In the genomic region with DNA sequence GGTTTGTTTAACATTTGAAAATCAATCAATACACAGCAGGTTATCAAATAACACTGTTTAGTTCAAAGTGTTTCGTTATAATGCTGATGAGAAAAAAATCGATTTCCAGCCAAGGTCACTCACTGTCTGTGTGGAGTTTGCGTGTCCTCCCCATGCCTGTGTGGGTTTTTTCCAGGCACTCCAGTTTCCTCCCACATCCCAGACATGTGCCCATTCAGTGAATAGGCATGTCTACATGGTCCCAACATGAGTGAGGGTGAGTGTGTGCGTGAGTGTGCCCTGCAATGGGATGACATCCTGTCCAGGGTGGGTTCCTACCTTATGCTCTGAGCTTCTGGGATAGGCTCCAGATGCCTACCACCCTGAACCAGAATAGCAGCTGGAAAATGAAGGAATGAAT, we compare ENCODE assay signal across 25 cellular contexts. TPM values are rescaled to one million over a fixed set of nuclear protein-coding genes. Genes with fewer than 3 reads are reported as not detected.
DNase-seq lines count a peak whose midpoint lies in the region; ATAC-seq, FAIRE-seq and TF ChIP-seq lines count a peak whose summit lies in the region.
"Had no signal": no experiment of that assay in that cellular context is flagged by ENCODE, and none has a peak within 500 bp of the region (broad histone marks: within the 10 kb centered on the region; RNA-seq: fewer than 3 reads in every experiment).

No MANE protein-coding gene starts in this region.

- no peak overlapping the region for H4K8ac ChIP-seq in IMR-90 (ENCODE audit: low read depth in 2 of 2, low read length in 2 of 2)

- in situ Hi-C loops in IMR-90 (cut with MboI; ENCODE audit: low sequenced_read_pairs): no loop called here

- no peak for DNase-seq in A549 (ENCODE audit: low read depth in 1 of 2, low spot score in 1 of 2)
- DNase-seq in IMR-90: no peak
- no peak for DNase-seq in left colon
- DNase-seq in right lobe of liver: no peak
- DNase-seq in NAMALWA (ENCODE audit: low spot score): no peak
- DNase-seq: CD4-positive, alpha-beta memory T cell; DMS153; DMS79; GDM1; H7; HFFc6; KBM-7 had no signal

- H2AFZ ChIP-seq in IMR-90 (replicated peaks; ENCODE audit: low read length, poor library complexity): peak overlapping the region; percentile 53
- H2AFZ ChIP-seq: GM23338 had no signal

- H2BK20ac ChIP-seq in IMR-90 (ENCODE audit: low read depth, low read length): no peak overlapping the region

- H4K5ac ChIP-seq in IMR-90 (ENCODE audit: low read depth, low read length): no peak overlapping the region

- H4K91ac ChIP-seq in IMR-90 (ENCODE audit: insufficient read depth, low read depth, low read length): no peak overlapping the region

- H3K4me1 ChIP-seq in A549: no peaks in the 10 kb centered on the region
- H3K4me1 ChIP-seq in IMR-90 (ENCODE audit: control insufficient read depth, insufficient read depth, low read length): no peaks in the 10 kb centered on the region
- H3K4me1 ChIP-seq in right lobe of liver: peaks cover 0 to 14% (median 6%) of the 10 kb centered on the region in 4 donors
- H3K4me1 ChIP-seq: BLaER1 had no signal

- no peak overlapping the region for H3K56ac ChIP-seq in IMR-90 (ENCODE audit: extremely low read depth, insufficient read depth, low read length)

- FAIRE-seq in A549 (lab: Jason Lieb, UNC): peak; percentile 43

- 78% methylated on average over 4 of the region's 4 CpGs for WGBS in A549 (ENCODE audit: missing lambda C conversion rate)
- no CpG with 5 or more reads among the region's 4 CpGs for WGBS in IMR-90 (ENCODE audit: extremely low coverage in 2 of 2, insufficient read length in 1 of 2), 2 experiments
- WGBS in right lobe of liver (ENCODE audit: insufficient coverage, low coverage, low lambda C conversion rate, missing lambda C conversion rate): 27% methylated on average over 4 of the region's 4 CpGs

- no peak overlapping the region for H2BK120ac ChIP-seq in IMR-90 (ENCODE audit: low read depth, low read length)

- no peaks in the 10 kb centered on the region for H3K79me1 ChIP-seq in IMR-90 (ENCODE audit: low read depth in 1 of 2, low read length in 2 of 2)

- no peak overlapping the region for H2BK5ac ChIP-seq in IMR-90 (ENCODE audit: low read depth, low read length, poor library complexity, severe bottlenecking)

- intact Hi-C loops in IMR-90 (cut with micrococcal nuclease) (no loop called here), left colon (cut with DNase I, micrococcal nuclease) (no loop called here), right lobe of liver (cut with DNase I) (no loop called here)

- no TSS peak for BruUV-seq in IMR-90 (replicated peaks; lab: Mats Ljungman, UMichigan)

- peaks cover 3% of the 10 kb centered on the region; the same call in 1 of the 2 replicates for H3K9me1 ChIP-seq in IMR-90 (ENCODE audit: insufficient read depth, low read length)

- TF ChIP-seq EP300 in A549 (IDR thresholded peaks at IDR 0.05): no peak

- no peak overlapping the region for H2BK15ac ChIP-seq in IMR-90 (ENCODE audit: low read depth, low read length)

- dilution Hi-C loops in IMR-90 (cut with HindIII; ENCODE audit: low sequenced_read_pairs, unreplicated experiment): no loop called here

- no peak for TF ChIP-seq CTCF in A549 (IDR thresholded peaks at IDR 0.05)
- no peak for TF ChIP-seq CTCF in IMR-90 (conservative IDR thresholded peaks at IDR 0.05; ENCODE audit: low read depth, low read length)
- no peak for TF ChIP-seq CTCF in right lobe of liver (IDR thresholded peaks at IDR 0.05)

- ATAC-seq in A549 (no peak), IMR-90 (ENCODE audit: low read depth) (no peak), left colon (peak; percentile 79), right lobe of liver (peak; percentile 73 to 87 (median 79)), GM19397 (IDR thresholded peaks at IDR 0.05; ENCODE audit: unreplicated experiment) (no peak), GM18519 (IDR thresholded peaks at IDR 0.05; ENCODE audit: low FRiP score, unreplicated experiment) (no peak), HG02763 (IDR thresholded peaks at IDR 0.05; ENCODE audit: unreplicated experiment) (no peak)
- ATAC-seq: GM23338, HCT116 had no signal

- TF ChIP-seq RAD21 in A549 (conservative IDR thresholded peaks at IDR 0.05 in 1 of 2, IDR thresholded peaks at IDR 0.05 in 1 of 2): no peak
- TF ChIP-seq RAD21 in IMR-90 (IDR thresholded peaks at IDR 0.05; ENCODE audit: low read length): no peak

- H3K4ac ChIP-seq in IMR-90 (ENCODE audit: low read depth, low read length): no peak overlapping the region

- H3K36me3 ChIP-seq in IMR-90 (ENCODE audit: control insufficient read depth, insufficient read depth, low read length) (no peaks in the 10 kb centered on the region), right lobe of liver (no peaks in the 10 kb centered on the region)
- H3K36me3 ChIP-seq: BLaER1 had no signal

- 0 out of 2 replicates have a peak overlapping the region, but pooled peaks have one; percentile 11 for H3K23ac ChIP-seq in IMR-90 (ENCODE audit: low read depth, low read length)

- no peaks in the 10 kb centered on the region for H4K20me1 ChIP-seq in IMR-90 (ENCODE audit: insufficient read depth, low read length)
- H4K20me1 ChIP-seq: BLaER1 had no signal

- no peak overlapping the region for H3K14ac ChIP-seq in IMR-90 (replicated peaks; ENCODE audit: low read depth, low read length)

- H3K18ac ChIP-seq in IMR-90 (ENCODE audit: low read depth, low read length): no peak overlapping the region

- H3K4me2 ChIP-seq in A549 (no peak overlapping the region), IMR-90 (ENCODE audit: low read depth, low read length) (no peak overlapping the region)
- H3K4me2 ChIP-seq: BLaER1, GM23338 had no signal

- no peaks in the 10 kb centered on the region for H3K27me3 ChIP-seq in IMR-90 (ENCODE audit: control insufficient read depth, insufficient read depth, low read length)
- H3K27me3 ChIP-seq in right lobe of liver: no peaks in the 10 kb centered on the region
- H3K27me3 ChIP-seq: BLaER1 had no signal

- H3K27ac ChIP-seq in A549 (0 out of 6 replicates have a peak overlapping the region, but pooled peaks of 1 of the 2 experiments have one; percentile 28), IMR-90 (ENCODE audit: insufficient read depth, low read length) (no peak overlapping the region), right lobe of liver (no peak overlapping the region)
- H3K27ac ChIP-seq: 22Rv1, BLaER1 had no signal

- CTCF ChIA-PET in A549 (lab: Yijun Ruan, JAX): no interaction called here
- CTCF ChIA-PET in IMR-90 (lab: Yijun Ruan, JAX): no interaction called here

- H2AK5ac ChIP-seq in IMR-90 (ENCODE audit: low read depth, low read length): no peak overlapping the region

- POLR2A ChIA-PET in A549 (lab: Yijun Ruan, JAX): no interaction called here
- POLR2A ChIA-PET in IMR-90 (lab: Charles Lee; ENCODE audit: unreplicated experiment): interaction anchor here (0.7 kb wide), 1 partner anchor 734 kb away, joined by 4 read pairs; no protein-coding TSS in a partner anchor

- H3K9me3 ChIP-seq in A549: peaks cover 6% of the 10 kb centered on the region; the same call in 2 of the 3 replicates
- H3K9me3 ChIP-seq in IMR-90 (ENCODE audit: control insufficient read depth, insufficient read depth, low read length): no peaks in the 10 kb centered on the region
- H3K9me3 ChIP-seq in right lobe of liver: no peaks in the 10 kb centered on the region
- H3K9me3 ChIP-seq: BLaER1 had no signal

- H3K4me3 ChIP-seq in A549 (no peak overlapping the region), IMR-90 (ENCODE audit: insufficient read depth, low read depth, low read length) (no peak overlapping the region), right lobe of liver (no peak overlapping the region)
- H3K4me3 ChIP-seq: BLaER1, GM23338 had no signal

- no peak overlapping the region for H3K9ac ChIP-seq in IMR-90 (ENCODE audit: low read depth, low read length)
- H3K9ac ChIP-seq: BLaER1 had no signal

- TF ChIP-seq POLR2A in A549 (IDR thresholded peaks at IDR 0.05; ENCODE audit: low read length): no peak
- no peak for TF ChIP-seq POLR2A in IMR-90 (IDR thresholded peaks at IDR 0.05; ENCODE audit: low read depth, low read length)
- no peak for TF ChIP-seq POLR2A in right lobe of liver (IDR thresholded peaks at IDR 0.05)

- H2AK9ac ChIP-seq in IMR-90 (replicated peaks; ENCODE audit: low read depth, low read length, poor library complexity): no peak overlapping the region

RNA-seq across cellular contexts. Expression of a gene that starts 8.7 kb away (rescaled TPM):
- 0.75 and 0.93 TPM in 2 replicates for polyA plus RNA-seq in A549 (2011; rRNA removed)
- polyA plus RNA-seq in A549 (2012; cell fraction: cytosol; rRNA removed): 1.2 and 1.4 TPM in 2 replicates
- 0.88 and 0.96 TPM in 2 replicates for polyA plus RNA-seq in A549 (2012; cell fraction: nucleus; rRNA removed)
- 3.3 to 3.7 TPM (median 3.5 TPM) in 3 replicates for polyA plus RNA-seq in A549 (2017; fragmentation: RNase III; extraction: RNeasy Plus Mini Kit Qiagen cat#74134 plus additional on column Dnase treatment)
- polyA minus RNA-seq in A549 (2011; rRNA and poly(A)+ RNA removed): not detected in 2 replicates
- total RNA-seq in IMR-90 (2012; rRNA removed): not detected in 2 replicates
- not detected in 2 replicates for polyA plus RNA-seq in IMR-90 (2012; rRNA removed)
- not detected in 2 replicates for polyA plus RNA-seq in IMR-90 (2012; cell fraction: cytosol; rRNA removed)
- polyA plus RNA-seq in IMR-90 (2012; cell fraction: nucleus; rRNA removed; ENCODE audit: low replicate concordance): not detected in 2 replicates
- total RNA-seq in left colon: under 1 TPM in 1 of 2 donors, not detected in 1; 0.43 TPM
- total RNA-seq in right lobe of liver: not detected
- total RNA-seq: A673; CD4-positive, alpha-beta memory T cell; GM23338; H7; HFFc6; HT-29 had no signal
- polyA plus RNA-seq: AG04450; CD14-positive monocyte; CD4-positive, alpha-beta memory T cell; GM23338; IgD-negative memory B cell had no signal

RNA-seq across cellular contexts. Expression of a gene that starts 13.1 kb away (rescaled TPM):
- polyA plus RNA-seq in A549 (2011; rRNA removed): 0.35 and 0.57 TPM in 2 replicates
- 0.52 and 0.81 TPM in 2 replicates for polyA plus RNA-seq in A549 (2012; cell fraction: cytosol; rRNA removed)
- 0.36 and 0.49 TPM in 2 replicates for polyA plus RNA-seq in A549 (2012; cell fraction: nucleus; rRNA removed)
- 0.45 to 0.90 TPM (median 0.45 TPM) in 3 replicates for polyA plus RNA-seq in A549 (2017; fragmentation: RNase III; extraction: RNeasy Plus Mini Kit Qiagen cat#74134 plus additional on column Dnase treatment)
- polyA minus RNA-seq in A549 (2011; rRNA and poly(A)+ RNA removed): not detected in 2 replicates
- not detected in 2 replicates for total RNA-seq in IMR-90 (2012; rRNA removed)
- not detected in 2 replicates for polyA plus RNA-seq in IMR-90 (2012; rRNA removed)
- polyA plus RNA-seq in IMR-90 (2012; cell fraction: cytosol; rRNA removed): 0.13 TPM in 1 of 2 replicates, not detected in the other
- 0.62 TPM in 1 of 2 replicates, not detected in the other for polyA plus RNA-seq in IMR-90 (2012; cell fraction: nucleus; rRNA removed; ENCODE audit: low replicate concordance)
- total RNA-seq in left colon: not detected
- not detected for total RNA-seq in right lobe of liver
- total RNA-seq: A673; CD4-positive, alpha-beta memory T cell; Daoy; GM23338; H7; HFFc6; HT-29 had no signal
- polyA plus RNA-seq: AG04450; CD14-positive monocyte; CD4-positive, alpha-beta memory T cell; GM23338; IgD-negative memory B cell had no signal

RNA-seq across cellular contexts. Expression of a gene that starts 51.6 kb away (rescaled TPM):
- 150 and 161 TPM in 2 replicates for polyA plus RNA-seq in A549 (2011; rRNA removed)
- 122 and 157 TPM in 2 replicates for polyA plus RNA-seq in A549 (2012; cell fraction: cytosol; rRNA removed)
- 116 and 163 TPM in 2 replicates for polyA plus RNA-seq in A549 (2012; cell fraction: nucleus; rRNA removed)
- polyA plus RNA-seq in A549 (2017; fragmentation: RNase III; extraction: RNeasy Plus Mini Kit Qiagen cat#74134 plus additional on column Dnase treatment): 192 to 194 TPM (median 192 TPM) in 3 replicates
- polyA minus RNA-seq in A549 (2011; rRNA and poly(A)+ RNA removed): 99.9 and 120 TPM in 2 replicates
- 27.2 and 29.2 TPM in 2 replicates for total RNA-seq in IMR-90 (2012; rRNA removed)
- polyA plus RNA-seq in IMR-90 (2012; rRNA removed): 32.8 and 36.9 TPM in 2 replicates
- 19.6 and 25.2 TPM in 2 replicates for polyA plus RNA-seq in IMR-90 (2012; cell fraction: cytosol; rRNA removed)
- 8.1 and 32.8 TPM in 2 replicates for polyA plus RNA-seq in IMR-90 (2012; cell fraction: nucleus; rRNA removed; ENCODE audit: low replicate concordance)
- total RNA-seq in left colon: 10 to 100 TPM; 13.8 to 17.3 TPM
- 1 to 10 TPM; 1.1 to 4.1 (median 2.9) TPM for total RNA-seq in right lobe of liver
- total RNA-seq: HT-29 had no signal
- polyA plus RNA-seq: CD14-positive monocyte; CD4-positive, alpha-beta memory T cell; IgD-negative memory B cell had no signal

Comparison
In these comparisons a context has a peak if more than half of its experiments do, and no peak if none do; other contexts are left out.
1. ATAC-seq: peak in left colon (single experiment) and right lobe of liver (4 of 4); none in A549 (0 of 2), IMR-90 (single experiment), GM19397 (single experiment), GM18519 (single experiment) and HG02763 (single experiment).